ENCODE assay signal across 13 cellular contexts in genomic region chr17:40354191-40355122, GRCh38. TPM values are rescaled to one million over a fixed set of nuclear protein-coding genes. Genes with fewer than 3 reads are reported as not detected.
DNase-seq lines count a peak whose midpoint lies in the region; ATAC-seq and TF ChIP-seq lines count a peak whose summit lies in the region.
"Had no signal": no experiment of that assay in that cellular context is flagged by ENCODE, and none has a peak within 500 bp of the region (broad histone marks: within the 10 kb centered on the region; RNA-seq: fewer than 3 reads in every experiment).

No MANE protein-coding gene starts in this region.

- H3K36me3 ChIP-seq in cardiac muscle cell (peaks cover 9% of the 10 kb centered on the region), heart right ventricle (peaks cover 0 to 74% (median 37%) of the 10 kb centered on the region in 9 donors), mesodermal cell (ENCODE audit: control insufficient read depth, insufficient read depth, low read length) (peaks cover 52% of the 10 kb centered on the region), uterus (no peaks in the 10 kb centered on the region)

- H3K36me3 Mint-ChIP-seq in brain (peaks cover 33% of the 10 kb centered on the region), HFFc6 (ENCODE audit: low read depth) (peaks cover 17% of the 10 kb centered on the region)
- H3K36me3 Mint-ChIP-seq in T-helper 2 cell treated with Interferon-gamma antibody and Interleukin-4, amounts not matched to agents 5 μg/mL and 100 μg/mL, for 36 hours (ENCODE audit: low read depth), result peaks cover 36% of the 10 kb centered on the region

- no peak for TF ChIP-seq POLR2A in uterus (IDR thresholded peaks at IDR 0.05)

- H3K9me3 ChIP-seq in cardiac muscle cell (ENCODE audit: low read depth) (no peaks in the 10 kb centered on the region), heart right ventricle (no peaks in the 10 kb centered on the region), mesodermal cell (ENCODE audit: control insufficient read depth, low read length) (no peaks in the 10 kb centered on the region), uterus (no peaks in the 10 kb centered on the region)

- intact Hi-C loops in heart right ventricle (cut with DNase I), result loop anchor here (1.0 to 10.0 kb wide), 12 partner anchors 51 to 208 kb away; partner anchors contain the start of gene TOP2A (in 2 of the 10)
- intact Hi-C loops in uterus (cut with DNase I; ENCODE audit: low total_unique reads), result loop anchor here (2.0 to 10.0 kb wide), 2 partner anchors 52 to 180 kb away; no protein-coding TSS in a partner anchor

- H3K27ac ChIP-seq in cardiac muscle cell (peak overlapping the region; percentile 2), heart right ventricle (peak overlapping the region in 3 of 10 donors; percentile 43 to 62 (median 50)), mesodermal cell (ENCODE audit: low read depth, low read length, severe bottlenecking) (peak overlapping the region; percentile 16), uterus (peak overlapping the region; percentile 65 to 68)
- H3K27ac ChIP-seq: VCaP had no signal

- no peak for ATAC-seq in heart right ventricle

- peaks cover 76% of the 10 kb centered on the region for H3K4me1 Mint-ChIP-seq in brain
- peaks cover 20% of the 10 kb centered on the region for H3K4me1 Mint-ChIP-seq in HFFc6 (ENCODE audit: low read depth)
- H3K4me1 Mint-ChIP-seq in T-helper 2 cell treated with Interferon-gamma antibody and Interleukin-4, amounts not matched to agents 5 μg/mL and 100 μg/mL, for 36 hours (ENCODE audit: low read depth), result peaks cover 9% of the 10 kb centered on the region

- H3K4me1 ChIP-seq in cardiac muscle cell (ENCODE audit: low read depth), result peaks cover 17% of the 10 kb centered on the region
- peaks cover 16 to 80% (median 56%) of the 10 kb centered on the region in 9 donors for H3K4me1 ChIP-seq in heart right ventricle
- peaks cover 26% of the 10 kb centered on the region for H3K4me1 ChIP-seq in mesodermal cell (ENCODE audit: control insufficient read depth, insufficient read depth, low read length, poor library complexity, severe bottlenecking)
- peaks cover 9 to 17% of the 10 kb centered on the region in 2 donors for H3K4me1 ChIP-seq in uterus

- peak overlapping the region; percentile 51 to 99 (median 75) for H3K27ac Mint-ChIP-seq in brain
- H3K27ac Mint-ChIP-seq in HFFc6, result no peak overlapping the region
- no peak overlapping the region for H3K27ac Mint-ChIP-seq in T-helper 2 cell treated with Interferon-gamma antibody and Interleukin-4, amounts not matched to agents 5 μg/mL and 100 μg/mL, for 36 hours
- H3K27ac Mint-ChIP-seq: mesothelial cell of epicardium had no signal

- H3K4me3 Mint-ChIP-seq in brain (peak overlapping the region in 3 of 5 experiments; percentile 33 to 46 (median 35)), HFFc6 (no peak overlapping the region)
- H3K4me3 Mint-ChIP-seq in T-helper 2 cell treated with Interferon-gamma antibody and Interleukin-4, amounts not matched to agents 5 μg/mL and 100 μg/mL, for 36 hours, result no peak overlapping the region
- H3K4me3 Mint-ChIP-seq: mesothelial cell of epicardium had no signal

- DNase-seq in cardiac muscle cell (ENCODE audit: low read depth in 1 of 2, low spot score in 1 of 2), result no peak
- no peak for DNase-seq in heart right ventricle
- no peak for DNase-seq in uterus
- DNase-seq in HFFc6, result no peak
- DNase-seq in T-helper 2 cell treated with Interferon-gamma antibody and Interleukin-4, amounts not matched to agents 5 μg/mL and 100 μg/mL, for 36 hours (ENCODE audit: low spot score), result no peak
- no peak for DNase-seq in hepatic stellate cell (ENCODE audit: low spot score)
- DNase-seq: cortex of kidney, NCI-H2081 treated with DMSO at 0.1 percent for 48 hours had no signal

- H3K27me3 Mint-ChIP-seq in brain (peaks cover 2% of the 10 kb centered on the region), HFFc6 (ENCODE audit: insufficient read depth) (peaks cover 2% of the 10 kb centered on the region)
- no peaks in the 10 kb centered on the region for H3K27me3 Mint-ChIP-seq in T-helper 2 cell treated with Interferon-gamma antibody and Interleukin-4, amounts not matched to agents 5 μg/mL and 100 μg/mL, for 36 hours (ENCODE audit: low read depth)

- H3K9me3 Mint-ChIP-seq in brain, result peaks cover 0 to 2% (median 0%) of the 10 kb centered on the region in 5 experiments
- H3K9me3 Mint-ChIP-seq in HFFc6, result no peaks in the 10 kb centered on the region
- no peaks in the 10 kb centered on the region for H3K9me3 Mint-ChIP-seq in T-helper 2 cell treated with Interferon-gamma antibody and Interleukin-4, amounts not matched to agents 5 μg/mL and 100 μg/mL, for 36 hours
- H3K9me3 Mint-ChIP-seq: mesothelial cell of epicardium had no signal

- H3K27me3 ChIP-seq in cardiac muscle cell, result no peaks in the 10 kb centered on the region
- no peaks in the 10 kb centered on the region for H3K27me3 ChIP-seq in heart right ventricle
- H3K27me3 ChIP-seq in uterus, result no peaks in the 10 kb centered on the region

- H3K4me3 ChIP-seq in cardiac muscle cell (no peak overlapping the region), heart right ventricle (no peak overlapping the region), mesodermal cell (ENCODE audit: extremely low read depth, insufficient read depth, low read length, poor library complexity, severe bottlenecking) (no peak overlapping the region), uterus (no peak overlapping the region)
- H3K4me3 ChIP-seq: GM12878 had no signal

- WGBS in heart right ventricle, 2 donors, result 79 to 82% methylated on average over 32 of the region's 32 CpGs
- 92 to 95% methylated on average over 27 to 31 of the region's 32 CpGs for WGBS in mesodermal cell (ENCODE audit: insufficient coverage in 2 of 2), 2 experiments

- TF ChIP-seq CTCF in cardiac muscle cell (IDR thresholded peaks at IDR 0.05; ENCODE audit: low read depth, low read length), result no peak
- TF ChIP-seq CTCF in heart right ventricle (IDR thresholded peaks at IDR 0.05), result no peak
- TF ChIP-seq CTCF in brain (conservative IDR thresholded peaks at IDR 0.05), result no peak
- TF ChIP-seq CTCF in uterus (IDR thresholded peaks at IDR 0.05), result no peak
- no peak for TF ChIP-seq CTCF in HFFc6 (IDR thresholded peaks at IDR 0.05)

RNA-seq across cellular contexts. Expression of gene GJD3, which starts 10.1 kb away (rescaled TPM):
- total RNA-seq in cardiac muscle cell (0.48 and 1.7 TPM in 2 replicates), heart right ventricle (1 to 10 TPM in 9 of 10 donors, under 1 TPM in 1; 0.79 to 6.2 (median 2.1) TPM), uterus (1 to 10 TPM in 1 of 4 donors, under 1 TPM in 1, not detected in 2; 0.83 to 3.8 TPM)
- polyA plus RNA-seq in cardiac muscle cell (4.6 and 8.6 TPM in 2 replicates), heart right ventricle (under 1 TPM; 0.65 to 0.88 TPM), brain (ENCODE audit: insufficient read depth, low read depth, low replicate concordance) (not detected)
- 0.37 TPM for polyA plus RNA-seq in mesodermal cell (2013, experiment 1 of 2)
- polyA plus RNA-seq in mesodermal cell (2013, experiment 2 of 2), result not detected
- total RNA-seq in HFFc6 (2021; fragmentation: NEBNext Ultra II Directional; extraction: Animal tissue kit (Norgen Biotek cat#: 25700)), result 1 to 10 TPM in 2 of 6 experiments, under 1 TPM in 4; 0.36 to 1.4 (median 0.81) TPM
- total RNA-seq: GM12878, mesothelial cell of epicardium had no signal

RNA-seq across cellular contexts. Expression of gene RARA, which starts 45.5 kb away (rescaled TPM):
- total RNA-seq in cardiac muscle cell (58.9 and 61.3 TPM in 2 replicates), heart right ventricle (10 to 100 TPM; 11.2 to 34.0 (median 18.3) TPM), uterus (10 to 100 TPM; 18.9 to 80.5 (median 46.3) TPM)
- polyA plus RNA-seq in cardiac muscle cell (33.2 and 43.4 TPM in 2 replicates), heart right ventricle (10 to 100 TPM; 19.0 to 20.8 TPM), brain (ENCODE audit: insufficient read depth, low read depth, low replicate concordance) (26.2 TPM)
- 40.2 TPM for polyA plus RNA-seq in mesodermal cell (2013, experiment 1 of 2)
- 31.4 TPM for polyA plus RNA-seq in mesodermal cell (2013, experiment 2 of 2)
- 10 to 100 TPM; 27.1 to 32.2 (median 28.8) TPM for total RNA-seq in HFFc6 (2021; fragmentation: NEBNext Ultra II Directional; extraction: Animal tissue kit (Norgen Biotek cat#: 25700))

Comparison
In these comparisons a context has a peak if more than half of its experiments do, and no peak if none do; other contexts are left out.
1. H3K27ac Mint-ChIP-seq: peak in brain (5 of 5); none in HFFc6 (single experiment) and T-helper 2 cell treated with Interferon-gamma antibody and Interleukin-4, amounts not matched to agents 5 μg/mL and 100 μg/mL, for 36 hours (single experiment).
2. H3K4me3 Mint-ChIP-seq: peak in brain (3 of 5); none in HFFc6 (single experiment) and T-helper 2 cell treated with Interferon-gamma antibody and Interleukin-4, amounts not matched to agents 5 μg/mL and 100 μg/mL, for 36 hours (single experiment).